ENCODE assay signal across 1 cellular context in genomic region chr6:157531169-157531985, GRCh38.
TF ChIP-seq lines count a peak whose summit lies in the region.

No MANE protein-coding gene starts in this region.

TF ChIP-seq in HepG2, 621 proteins besides CTCF, POLR2A, EP300 and RAD21 (continued from another document and continues in another):
- peak; percentile 99 for TF ChIP-seq ARID5B (CRISPR knock-in tag; IDR thresholded peaks at IDR 0.05)
- TF ChIP-seq SP5 (CRISPR knock-in tag; IDR thresholded peaks at IDR 0.05; ENCODE audit: borderline replicate concordance, low read depth) = peak; percentile 89
- TF ChIP-seq NCOR1 (IDR thresholded peaks at IDR 0.05; ENCODE audit: borderline replicate concordance, low read length) = peak; percentile 99
- no peak for TF ChIP-seq SP1 (IDR thresholded peaks at IDR 0.05)
- 0 out of 2 replicates have a peak, but pooled peaks have one; percentile 32 for TF ChIP-seq SP1 (CRISPR knock-in tag; IDR thresholded peaks at IDR 0.05)
- peak; percentile 80 for TF ChIP-seq KIAA2018 (CRISPR knock-in tag; IDR thresholded peaks at IDR 0.05; ENCODE audit: borderline replicate concordance)
- 0 out of 2 replicates have a peak, but pooled peaks have one; percentile 11 for TF ChIP-seq ZNF253 (CRISPR knock-in tag; IDR thresholded peaks at IDR 0.05; ENCODE audit: borderline replicate concordance)
- peak; percentile 78; the same call in 1 of the 2 replicates for TF ChIP-seq TEF (CRISPR knock-in tag; IDR thresholded peaks at IDR 0.05)
- TF ChIP-seq ZBTB8A (CRISPR knock-in tag; IDR thresholded peaks at IDR 0.05; ENCODE audit: borderline replicate concordance, low read depth) = peak; percentile 95; the same call in 1 of the 2 replicates
- peak; percentile 92 for TF ChIP-seq NR0B2 (CRISPR knock-in tag; IDR thresholded peaks at IDR 0.05)
- no peak for TF ChIP-seq HNRNPUL1 (IDR thresholded peaks at IDR 0.05; ENCODE audit: low read depth, low read length)
- TF ChIP-seq GTF2F1 (IDR thresholded peaks at IDR 0.05; ENCODE audit: low read length) = 0 out of 2 replicates have a peak, but pooled peaks have one; percentile 81
- TF ChIP-seq ZNF850 (CRISPR knock-in tag; conservative IDR thresholded peaks at IDR 0.05) = no peak
- peak; percentile 92 for TF ChIP-seq ZNF317 (CRISPR knock-in tag; IDR thresholded peaks at IDR 0.05)
- TF ChIP-seq ATF1 (CRISPR knock-in tag; IDR thresholded peaks at IDR 0.05) = peak; percentile 80
- TF ChIP-seq ZNF678 (CRISPR knock-in tag; IDR thresholded peaks at IDR 0.05) = peak; percentile 97
- TF ChIP-seq ZNF136 (CRISPR knock-in tag; IDR thresholded peaks at IDR 0.05; ENCODE audit: low read depth) = 0 out of 2 replicates have a peak, but pooled peaks have one; percentile 58
- TF ChIP-seq ZNF784 (CRISPR knock-in tag; IDR thresholded peaks at IDR 0.05; ENCODE audit: borderline replicate concordance) = peak; percentile 96
- peak; percentile 92 for TF ChIP-seq ZNF646 (CRISPR knock-in tag; IDR thresholded peaks at IDR 0.05)
- peak; percentile 97; the same call in 1 of the 2 replicates for TF ChIP-seq BCL3 (CRISPR knock-in tag; IDR thresholded peaks at IDR 0.05)
- TF ChIP-seq NFE2L2 (IDR thresholded peaks at IDR 0.05; ENCODE audit: low read length) = peak; percentile 39; the same call in 1 of the 2 replicates
- no peak for TF ChIP-seq TRIM22 (IDR thresholded peaks at IDR 0.05)
- peak; percentile 76 for TF ChIP-seq ZC3H13 (CRISPR knock-in tag; IDR thresholded peaks at IDR 0.05)
